Comparison of ENCODE assay signal across 12 cellular contexts in the genomic region with DNA sequence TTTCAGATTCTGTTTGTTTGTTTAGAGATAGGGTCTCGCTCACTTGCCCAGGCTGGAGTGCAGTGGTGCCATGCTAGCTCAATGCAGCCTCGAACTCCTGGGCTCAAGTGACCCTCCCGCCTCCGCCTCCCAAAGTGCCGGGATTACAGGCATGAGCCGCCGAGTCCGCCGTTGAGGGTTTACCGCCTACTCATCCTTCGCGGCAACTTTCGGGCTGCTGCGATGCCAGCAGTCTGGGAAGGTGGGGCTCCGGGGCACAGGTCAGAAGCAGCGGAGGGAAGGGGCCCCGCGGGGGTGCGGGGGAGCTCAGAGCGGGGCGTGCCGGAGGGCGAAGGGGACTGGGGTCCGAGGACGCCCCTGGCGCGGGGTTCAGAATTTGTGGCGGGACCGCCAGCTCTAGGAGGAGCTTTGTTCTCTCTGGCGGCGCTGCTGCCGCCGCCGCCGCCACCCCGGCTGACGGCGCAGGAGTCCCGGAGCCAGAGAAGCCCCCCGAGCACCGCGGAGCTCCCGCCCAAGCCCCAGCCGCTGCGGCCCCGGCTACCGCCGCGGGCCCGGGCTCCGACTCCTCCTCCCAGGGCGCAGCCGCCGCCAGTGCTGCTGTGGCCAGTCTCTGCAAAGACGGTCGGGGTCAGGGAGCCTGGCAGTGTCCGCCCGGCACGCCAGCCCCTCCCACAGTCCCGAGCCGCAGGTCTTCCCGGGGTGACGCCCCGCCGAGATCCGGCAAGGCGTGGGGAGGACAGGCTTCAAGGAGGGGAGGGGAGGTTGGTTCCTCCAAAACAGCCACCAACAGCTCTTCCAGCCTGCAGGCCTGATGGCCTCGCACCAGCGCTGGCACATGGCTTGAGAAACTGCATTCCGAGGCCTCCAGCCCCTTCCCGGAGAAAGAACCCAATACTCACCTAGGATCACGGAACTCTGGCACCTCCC. TPM values are rescaled to one million over a fixed set of nuclear protein-coding genes. Genes with fewer than 3 reads are reported as not detected.
A peak's percentile ranks its signal among the peaks of the same experiment; 100 is the strongest.
DNase-seq lines count a peak whose midpoint lies in the region; ATAC-seq and TF ChIP-seq lines count a peak whose summit lies in the region.
"Had no signal": no experiment of that assay in that cellular context is flagged by ENCODE, and none has a peak within 500 bp of the region (broad histone marks: within the 10 kb centered on the region; RNA-seq: fewer than 3 reads in every experiment).

No MANE protein-coding gene starts in this region.

- no peaks in the 10 kb centered on the region for H3K36me3 Mint-ChIP-seq in activated naive CD8-positive, alpha-beta T cell treated with anti-CD3 and anti-CD28 coated beads, Interleukin-2, amount 50 U/mL, for 24 hours (ENCODE audit: low read depth)
- no peaks in the 10 kb centered on the region for H3K36me3 Mint-ChIP-seq in stimulated activated naive CD8-positive, alpha-beta T cell treated with anti-CD3 and anti-CD28 coated beads, Interleukin-15, Interleukin-2, amounts not matched to agents 100 ng/mL and 50 ng/mL, for 24 hours (ENCODE audit: low read depth)

- H3K27ac Mint-ChIP-seq in activated naive CD8-positive, alpha-beta T cell treated with anti-CD3 and anti-CD28 coated beads, Interleukin-2, amount 50 U/mL, for 24 hours = no peak overlapping the region
- no peak overlapping the region for H3K27ac Mint-ChIP-seq in stimulated activated naive CD8-positive, alpha-beta T cell treated with anti-CD3 and anti-CD28 coated beads, Interleukin-15, Interleukin-2, amounts not matched to agents 100 ng/mL and 50 ng/mL, for 24 hours

- intact Hi-C loops in lower lobe of right lung (cut with DNase I) = no loop called here

- no peak for TF ChIP-seq CTCF in lower lobe of right lung (IDR thresholded peaks at IDR 0.05)

- no peak overlapping the region for H3K27ac ChIP-seq in lower lobe of right lung
- H3K27ac ChIP-seq: 22Rv1, KMS-11 had no signal

- H3K4me1 ChIP-seq in lower lobe of right lung = no peaks in the 10 kb centered on the region

- H3K27me3 ChIP-seq in lower lobe of right lung (ENCODE audit: low read depth) = peaks cover 46% of the 10 kb centered on the region

- DNase-seq in DMS 273 (lab: John Stamatoyannopoulos, UW; ENCODE audit: unreplicated experiment) (peak; percentile 32), DMS 273 treated with DMSO at 0.1 percent for 48 hours (lab: John Stamatoyannopoulos, UW) (no peak), lower lobe of right lung (no peak), epidermal melanocyte (ENCODE audit: insufficient read length, low spot score) (no peak), NCI-H524 treated with DMSO at 0.1 percent for 48 hours (lab: John Stamatoyannopoulos, UW) (no peak)
- DNase-seq in activated naive CD8-positive, alpha-beta T cell treated with anti-CD3 and anti-CD28 coated beads, Interleukin-2, amount 50 U/mL, for 24 hours = peak; percentile 33

- H3K36me3 ChIP-seq in lower lobe of right lung = no peaks in the 10 kb centered on the region

- peak; percentile 52 for ATAC-seq in activated naive CD8-positive, alpha-beta T cell treated with anti-CD3 and anti-CD28 coated beads, Interleukin-2, amount 50 U/mL, for 24 hours
- ATAC-seq in lower lobe of right lung = peak; percentile 23 to 25
- ATAC-seq in GM19467 (IDR thresholded peaks at IDR 0.05; ENCODE audit: unreplicated experiment) = no peak

- H3K4me3 ChIP-seq in lower lobe of right lung = no peak overlapping the region

- H3K27me3 Mint-ChIP-seq in activated naive CD8-positive, alpha-beta T cell treated with anti-CD3 and anti-CD28 coated beads, Interleukin-2, amount 50 U/mL, for 24 hours = peaks cover 28% of the 10 kb centered on the region
- H3K27me3 Mint-ChIP-seq in stimulated activated naive CD8-positive, alpha-beta T cell treated with anti-CD3 and anti-CD28 coated beads, Interleukin-15, Interleukin-2, amounts not matched to agents 100 ng/mL and 50 ng/mL, for 24 hours = peaks cover 37% of the 10 kb centered on the region

- no peaks in the 10 kb centered on the region for H3K9me3 ChIP-seq in lower lobe of right lung

- peaks cover 3% of the 10 kb centered on the region for H3K9me3 Mint-ChIP-seq in activated naive CD8-positive, alpha-beta T cell treated with anti-CD3 and anti-CD28 coated beads, Interleukin-2, amount 50 U/mL, for 24 hours
- no peaks in the 10 kb centered on the region for H3K9me3 Mint-ChIP-seq in stimulated activated naive CD8-positive, alpha-beta T cell treated with anti-CD3 and anti-CD28 coated beads, Interleukin-15, Interleukin-2, amounts not matched to agents 100 ng/mL and 50 ng/mL, for 24 hours

- H3K4me3 Mint-ChIP-seq in activated naive CD8-positive, alpha-beta T cell treated with anti-CD3 and anti-CD28 coated beads, Interleukin-2, amount 50 U/mL, for 24 hours = peak overlapping the region; percentile 54
- H3K4me3 Mint-ChIP-seq in stimulated activated naive CD8-positive, alpha-beta T cell treated with anti-CD3 and anti-CD28 coated beads, Interleukin-15, Interleukin-2, amounts not matched to agents 100 ng/mL and 50 ng/mL, for 24 hours = peak overlapping the region; percentile 68

- H3K4me1 Mint-ChIP-seq in activated naive CD8-positive, alpha-beta T cell treated with anti-CD3 and anti-CD28 coated beads, Interleukin-2, amount 50 U/mL, for 24 hours = peaks cover 14% of the 10 kb centered on the region
- H3K4me1 Mint-ChIP-seq in stimulated activated naive CD8-positive, alpha-beta T cell treated with anti-CD3 and anti-CD28 coated beads, Interleukin-15, Interleukin-2, amounts not matched to agents 100 ng/mL and 50 ng/mL, for 24 hours (ENCODE audit: low read depth) = peaks cover 14% of the 10 kb centered on the region

RNA-seq across cellular contexts. Expression of a gene that starts 10.9 kb away (rescaled TPM):
- total RNA-seq in lower lobe of right lung = not detected
- total RNA-seq: glomerular endothelial cell, SK-MEL-5 had no signal

RNA-seq across cellular contexts. Expression of a gene that starts 34.0 kb away (rescaled TPM):
- total RNA-seq in lower lobe of right lung = 1.3 TPM
- total RNA-seq: glomerular endothelial cell, SK-MEL-5 had no signal

Comparison
In these comparisons a context has a peak if more than half of its experiments do, and no peak if none do; other contexts are left out.
1. DNase-seq: peak in DMS 273 (single experiment) and activated naive CD8-positive, alpha-beta T cell treated with anti-CD3 and anti-CD28 coated beads, Interleukin-2, amount 50 U/mL, for 24 hours (single experiment); none in DMS 273 treated with DMSO at 0.1 percent for 48 hours (single experiment), lower lobe of right lung (single experiment), epidermal melanocyte (single experiment) and NCI-H524 treated with DMSO at 0.1 percent for 48 hours (single experiment).